ENCODE assay signal across 1 cellular context in the genomic region with DNA sequence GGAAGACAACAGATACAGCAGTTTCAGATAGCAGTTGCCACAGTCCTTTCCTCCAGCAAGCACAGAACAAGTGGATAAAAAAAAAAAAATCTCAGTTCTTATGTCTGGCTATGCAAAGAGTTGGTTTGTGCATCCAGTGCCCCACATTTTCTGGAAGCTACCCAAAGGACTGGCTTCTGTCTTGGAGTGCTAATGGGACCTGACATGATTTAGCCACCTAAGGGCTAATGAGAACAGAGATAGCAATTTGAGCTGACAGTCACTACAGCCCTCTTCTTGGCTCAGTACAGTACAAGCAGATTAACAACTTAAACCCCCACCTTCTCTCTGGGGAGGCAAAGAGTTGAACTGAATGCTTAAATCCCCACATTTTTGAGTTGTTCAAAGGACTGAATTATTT.
TF ChIP-seq lines count a peak whose summit lies in the region.

No MANE protein-coding gene starts in this region.

TF ChIP-seq in SK-N-SH, 30 proteins besides CTCF, POLR2A, EP300 and RAD21 (continued from another document):
- TF ChIP-seq, protein P1, sequence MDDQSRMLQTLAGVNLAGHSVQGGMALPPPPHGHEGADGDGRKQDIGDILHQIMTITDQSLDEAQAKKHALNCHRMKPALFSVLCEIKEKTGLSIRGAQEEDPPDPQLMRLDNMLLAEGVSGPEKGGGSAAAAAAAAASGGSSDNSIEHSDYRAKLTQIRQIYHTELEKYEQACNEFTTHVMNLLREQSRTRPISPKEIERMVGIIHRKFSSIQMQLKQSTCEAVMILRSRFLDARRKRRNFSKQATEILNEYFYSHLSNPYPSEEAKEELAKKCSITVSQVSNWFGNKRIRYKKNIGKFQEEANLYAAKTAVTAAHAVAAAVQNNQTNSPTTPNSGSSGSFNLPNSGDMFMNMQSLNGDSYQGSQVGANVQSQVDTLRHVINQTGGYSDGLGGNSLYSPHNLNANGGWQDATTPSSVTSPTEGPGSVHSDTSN (IDR thresholded peaks at IDR 0.05) = peak; percentile 90
- TF ChIP-seq SMC3 (IDR thresholded peaks at IDR 0.05; ENCODE audit: low read depth, low read length) (no peak), SIN3A (IDR thresholded peaks at IDR 0.05; ENCODE audit: borderline replicate concordance, low read depth, low read length) (0 out of 2 replicates have a peak, but pooled peaks have one; percentile 26), GABPA (IDR thresholded peaks at IDR 0.05; ENCODE audit: low read depth) (no peak), MXI1 (IDR thresholded peaks at IDR 0.05; ENCODE audit: low read depth, low read length) (no peak), TAF1 (IDR thresholded peaks at IDR 0.05; ENCODE audit: borderline replicate concordance, low read depth, low read length) (no peak), POLR2AphosphoS5 (IDR thresholded peaks at IDR 0.05; ENCODE audit: low read depth, low read length) (no peak), TEAD4 (IDR thresholded peaks at IDR 0.05; ENCODE audit: borderline replicate concordance, insufficient read depth) (no peak), NFIC (IDR thresholded peaks at IDR 0.05; ENCODE audit: borderline replicate concordance) (peak; percentile 64), ELF1 (IDR thresholded peaks at IDR 0.05) (no peak), CHD2 (IDR thresholded peaks at IDR 0.05; ENCODE audit: low read length, partially characterized antibody) (peak; percentile 11), RFX5 (IDR thresholded peaks at IDR 0.05; ENCODE audit: low read length) (no peak), EZH2phosphoT487 (IDR thresholded peaks at IDR 0.05; ENCODE audit: borderline replicate concordance, low read depth) (no peak), FOSL2 (IDR thresholded peaks at IDR 0.05; ENCODE audit: borderline replicate concordance, low read depth) (no peak), YY1 (IDR thresholded peaks at IDR 0.05; ENCODE audit: low read depth) (no peak)
- TF ChIP-seq, protein P2, sequence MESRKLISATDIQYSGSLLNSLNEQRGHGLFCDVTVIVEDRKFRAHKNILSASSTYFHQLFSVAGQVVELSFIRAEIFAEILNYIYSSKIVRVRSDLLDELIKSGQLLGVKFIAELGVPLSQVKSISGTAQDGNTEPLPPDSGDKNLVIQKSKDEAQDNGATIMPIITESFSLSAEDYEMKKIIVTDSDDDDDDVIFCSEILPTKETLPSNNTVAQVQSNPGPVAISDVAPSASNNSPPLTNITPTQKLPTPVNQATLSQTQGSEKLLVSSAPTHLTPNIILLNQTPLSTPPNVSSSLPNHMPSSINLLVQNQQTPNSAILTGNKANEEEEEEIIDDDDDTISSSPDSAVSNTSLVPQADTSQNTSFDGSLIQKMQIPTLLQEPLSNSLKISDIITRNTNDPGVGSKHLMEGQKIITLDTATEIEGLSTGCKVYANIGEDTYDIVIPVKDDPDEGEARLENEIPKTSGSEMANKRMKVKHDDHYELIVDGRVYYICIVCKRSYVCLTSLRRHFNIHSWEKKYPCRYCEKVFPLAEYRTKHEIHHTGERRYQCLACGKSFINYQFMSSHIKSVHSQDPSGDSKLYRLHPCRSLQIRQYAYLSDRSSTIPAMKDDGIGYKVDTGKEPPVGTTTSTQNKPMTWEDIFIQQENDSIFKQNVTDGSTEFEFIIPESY (IDR thresholded peaks at IDR 0.05; ENCODE audit: borderline replicate concordance, low read depth) = no peak
- TF ChIP-seq, protein P3, sequence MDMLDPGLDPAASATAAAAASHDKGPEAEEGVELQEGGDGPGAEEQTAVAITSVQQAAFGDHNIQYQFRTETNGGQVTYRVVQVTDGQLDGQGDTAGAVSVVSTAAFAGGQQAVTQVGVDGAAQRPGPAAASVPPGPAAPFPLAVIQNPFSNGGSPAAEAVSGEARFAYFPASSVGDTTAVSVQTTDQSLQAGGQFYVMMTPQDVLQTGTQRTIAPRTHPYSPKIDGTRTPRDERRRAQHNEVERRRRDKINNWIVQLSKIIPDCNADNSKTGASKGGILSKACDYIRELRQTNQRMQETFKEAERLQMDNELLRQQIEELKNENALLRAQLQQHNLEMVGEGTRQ (IDR thresholded peaks at IDR 0.05; ENCODE audit: borderline replicate concordance, low read depth, low read length) = no peak
- TF ChIP-seq, protein P4, sequence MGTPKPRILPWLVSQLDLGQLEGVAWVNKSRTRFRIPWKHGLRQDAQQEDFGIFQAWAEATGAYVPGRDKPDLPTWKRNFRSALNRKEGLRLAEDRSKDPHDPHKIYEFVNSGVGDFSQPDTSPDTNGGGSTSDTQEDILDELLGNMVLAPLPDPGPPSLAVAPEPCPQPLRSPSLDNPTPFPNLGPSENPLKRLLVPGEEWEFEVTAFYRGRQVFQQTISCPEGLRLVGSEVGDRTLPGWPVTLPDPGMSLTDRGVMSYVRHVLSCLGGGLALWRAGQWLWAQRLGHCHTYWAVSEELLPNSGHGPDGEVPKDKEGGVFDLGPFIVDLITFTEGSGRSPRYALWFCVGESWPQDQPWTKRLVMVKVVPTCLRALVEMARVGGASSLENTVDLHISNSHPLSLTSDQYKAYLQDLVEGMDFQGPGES (IDR thresholded peaks at IDR 0.05; ENCODE audit: low read depth, low read length) = no peak
